Comparison of ENCODE assay signal across 33 cellular contexts in the genomic region with DNA sequence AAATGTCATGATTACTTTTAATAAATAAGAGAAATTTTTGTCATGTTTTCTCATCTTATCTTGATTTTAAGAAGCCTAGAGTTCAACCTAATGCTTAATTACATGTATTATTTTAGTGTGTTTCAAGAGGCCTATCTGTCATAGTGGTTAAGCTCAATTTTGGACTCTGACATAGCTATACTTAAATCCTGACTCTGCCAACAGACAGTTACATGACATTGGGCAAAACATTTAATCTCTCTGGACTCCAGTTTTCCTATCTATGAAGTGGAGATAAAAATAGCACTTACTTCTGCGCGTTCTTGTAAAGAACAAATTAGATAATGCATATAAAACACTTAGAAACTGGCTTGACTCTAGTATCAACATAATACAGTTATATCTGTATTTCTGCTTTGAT.
"Had no signal": no experiment of that assay in that cellular context is flagged by ENCODE, and none has a peak within 500 bp of the region (broad histone marks: within the 10 kb centered on the region; RNA-seq: fewer than 3 reads in every experiment).

No MANE protein-coding gene starts in this region.

- H3K9ac ChIP-seq: SK-N-SH had no signal

- H3K27me3 Mint-ChIP-seq: activated CD4-positive, alpha-beta memory T cell treated with anti-CD3 and anti-CD28 coated beads for 36 hours; central memory CD8-positive, alpha-beta T cell had no signal

- FAIRE-seq: astrocyte had no signal

- H3K4me3 Mint-ChIP-seq: activated CD4-positive, alpha-beta memory T cell treated with anti-CD3 and anti-CD28 coated beads for 36 hours; activated naive CD4-positive, alpha-beta T cell treated with anti-CD3 and anti-CD28 coated beads for 36 hours; activated T-cell treated with anti-CD3 and anti-CD28 coated beads, Interleukin-2, amount 50 U/mL, for 4 hours; activated T-helper 1 cell treated with anti-CD3 and anti-CD28 coated beads, Interleukin-12 subunit alpha, Interleukin-12 subunit beta, Interleukin-2, Interleukin-4 antibody, amounts not matched to agents 30 ng/mL and 10 ng/mL and 1 ng/mL, durations not matched to agents 14 hours and 24 hours and 36 hours; central memory CD8-positive, alpha-beta T cell; T-helper 1 cell treated with Interleukin-12 subunit alpha and Interleukin-12 subunit beta and Interleukin-4 antibody, amounts not matched to agents 30 μg/mL and 1 μg/mL, for 36 hours; T-helper 2 cell treated with Interferon-gamma antibody and Interleukin-4, amounts not matched to agents 5 μg/mL and 100 μg/mL, for 36 hours had no signal

- DNase-seq: activated CD4-positive, alpha-beta T cell treated with anti-CD3 and anti-CD28 coated beads for 4 hours; activated CD4-positive, alpha-beta T cell treated with anti-CD3 and anti-CD28 coated beads, Interleukin-2, amount 50 U/mL, for 1 hour; activated CD4-positive, CD25-positive, alpha-beta regulatory T cell treated with anti-CD3 and anti-CD28 coated beads, Interleukin-2, amount 50 U/mL, for 72 hours; activated CD8-positive, alpha-beta memory T cell treated with anti-CD3 and anti-CD28 coated beads, Interleukin-2, amount 50 U/mL, for 4 hours; activated gamma-delta T cell treated with Interleukin-2 at 50 U/mL for 16 hours; activated T-cell treated with anti-CD3 and anti-CD28 coated beads for 4 hours; activated T-cell treated with anti-CD3 and anti-CD28 coated beads, Interleukin-2, amount 50 U/mL, for 4 hours; adrenal gland; body of pancreas; Kasumi-1; KG1; MG63; NCI-H1048; NCI-H1105 treated with DMSO at 0.1 percent for 48 hours; NCI-H1436; NCI-H1694; NCI-H1930; NCI-H2081 treated with DMSO at 0.1 percent for 48 hours; NCI-H226; NCI-H446 treated with DMSO at 0.1 percent for 48 hours; NCI-H524; SHP77 treated with DMSO at 0.1 percent for 48 hours; SK-N-SH had no signal

- H3K36me3 ChIP-seq: adrenal gland, breast epithelium, MG63, SJSA1 had no signal

- ATAC-seq: body of pancreas had no signal

- H3K9me3 Mint-ChIP-seq: activated CD4-positive, alpha-beta memory T cell treated with anti-CD3 and anti-CD28 coated beads for 36 hours; activated naive CD4-positive, alpha-beta T cell treated with anti-CD3 and anti-CD28 coated beads for 36 hours; activated naive CD4-positive, alpha-beta T cell treated with anti-CD3 and anti-CD28 coated beads, Interleukin-2, amount 50 U/mL, for 72 hours; activated T-cell treated with anti-CD3 and anti-CD28 coated beads, Interleukin-2, amount 50 U/mL, for 4 hours; activated T-helper 1 cell treated with anti-CD3 and anti-CD28 coated beads, Interleukin-12 subunit alpha, Interleukin-12 subunit beta, Interleukin-2, Interleukin-4 antibody, amounts not matched to agents 30 ng/mL and 10 ng/mL and 1 ng/mL, durations not matched to agents 14 hours and 24 hours and 36 hours; T-helper 1 cell treated with Interleukin-12 subunit alpha and Interleukin-12 subunit beta and Interleukin-4 antibody, amounts not matched to agents 30 μg/mL and 1 μg/mL, for 36 hours; T-helper 2 cell treated with Interferon-gamma antibody and Interleukin-4, amounts not matched to agents 5 μg/mL and 100 μg/mL, for 36 hours had no signal

- H3K9me3 ChIP-seq: adrenal gland, body of pancreas, MG63, SJSA1, SK-N-SH had no signal

- H3K27ac Mint-ChIP-seq: activated CD4-positive, alpha-beta memory T cell treated with anti-CD3 and anti-CD28 coated beads for 36 hours; activated naive CD4-positive, alpha-beta T cell treated with anti-CD3 and anti-CD28 coated beads for 36 hours; activated naive CD4-positive, alpha-beta T cell treated with anti-CD3 and anti-CD28 coated beads, Interleukin-2, amount 50 U/mL, for 72 hours; activated T-helper 1 cell treated with anti-CD3 and anti-CD28 coated beads, Interleukin-12 subunit alpha, Interleukin-12 subunit beta, Interleukin-2, Interleukin-4 antibody, amounts not matched to agents 30 ng/mL and 10 ng/mL and 1 ng/mL, durations not matched to agents 14 hours and 24 hours and 36 hours; T-helper 1 cell treated with Interleukin-12 subunit alpha and Interleukin-12 subunit beta and Interleukin-4 antibody, amounts not matched to agents 30 μg/mL and 1 μg/mL, for 36 hours; T-helper 2 cell treated with Interferon-gamma antibody and Interleukin-4, amounts not matched to agents 5 μg/mL and 100 μg/mL, for 36 hours had no signal

- H3K27me3 ChIP-seq: adrenal gland, body of pancreas, breast epithelium, MG63, SJSA1 had no signal

- H3K27ac ChIP-seq: adrenal gland, body of pancreas, breast epithelium, SJSA1 had no signal

- H3K4me3 ChIP-seq: body of pancreas, breast epithelium, MG63, SJSA1 had no signal

- H3K36me3 Mint-ChIP-seq: activated CD4-positive, alpha-beta memory T cell treated with anti-CD3 and anti-CD28 coated beads for 36 hours; activated naive CD4-positive, alpha-beta T cell treated with anti-CD3 and anti-CD28 coated beads, Interleukin-2, amount 50 U/mL, for 72 hours had no signal

- H3K4me1 Mint-ChIP-seq: central memory CD8-positive, alpha-beta T cell had no signal

- H3K4me1 ChIP-seq: body of pancreas, breast epithelium, SJSA1 had no signal

- H3K4me2 ChIP-seq: SK-N-SH had no signal
